8 cellular contexts compared by ENCODE assay signal in the genomic region with DNA sequence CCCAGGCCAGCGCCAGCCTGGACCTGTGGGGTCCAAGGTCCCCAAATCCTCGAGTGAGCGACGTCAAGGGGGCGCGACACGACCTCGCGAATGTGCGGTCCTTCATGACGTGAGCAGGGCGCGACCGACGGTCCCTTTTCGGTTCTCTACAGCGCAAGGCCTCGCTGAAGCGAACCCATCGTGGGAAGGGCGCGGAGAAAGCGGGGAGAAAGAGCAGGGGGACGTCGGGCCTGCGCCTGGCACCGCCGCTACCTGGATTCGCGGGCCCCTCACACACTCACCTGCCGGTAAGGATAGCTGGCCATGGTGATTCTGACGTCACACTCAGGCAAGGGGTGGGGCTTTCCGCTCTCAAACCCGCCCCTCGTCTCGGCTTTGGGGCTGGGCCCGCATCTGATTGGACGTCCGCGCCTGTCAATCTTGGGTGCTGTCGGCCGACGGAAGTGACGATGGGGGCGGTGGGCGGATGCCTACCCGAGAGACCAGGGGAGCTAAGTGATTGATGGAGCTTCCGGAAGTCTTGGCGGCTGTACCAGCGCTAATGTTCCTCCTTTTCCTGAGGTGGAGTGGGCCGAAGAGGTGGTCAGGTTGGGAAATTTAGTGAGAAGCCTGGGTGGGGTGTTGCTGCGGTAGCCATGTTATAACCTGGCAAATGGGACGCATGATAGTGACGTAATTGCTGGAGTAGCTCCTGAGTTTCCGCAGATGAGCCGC.
A peak's percentile ranks its signal among the peaks of the same experiment; 100 is the strongest.
DNase-seq lines count a peak whose midpoint lies in the region; ATAC-seq lines count a peak whose summit lies in the region.

A gene with protein sequence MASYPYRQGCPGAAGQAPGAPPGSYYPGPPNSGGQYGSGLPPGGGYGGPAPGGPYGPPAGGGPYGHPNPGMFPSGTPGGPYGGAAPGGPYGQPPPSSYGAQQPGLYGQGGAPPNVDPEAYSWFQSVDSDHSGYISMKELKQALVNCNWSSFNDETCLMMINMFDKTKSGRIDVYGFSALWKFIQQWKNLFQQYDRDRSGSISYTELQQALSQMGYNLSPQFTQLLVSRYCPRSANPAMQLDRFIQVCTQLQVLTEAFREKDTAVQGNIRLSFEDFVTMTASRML (minus strand): TSS at position 317 of the 714 bp plus-strand sequence. CDS start 12 bp downstream, at position 305.

- DNase-seq in NCI-H748 treated with DMSO at 0.1 percent for 48 hours (lab: John Stamatoyannopoulos, UW) (peak; percentile 98), dedifferentiated amniotic fluid mesenchymal stem cell (ENCODE audit: extremely low spot score) (peak; percentile 99), left kidney (ENCODE audit: low read depth, low spot score) (peak; percentile 99)
- DNase-seq in activated CD4-positive, alpha-beta T cell treated with anti-CD3 and anti-CD28 coated beads, Interleukin-2, amount 50 U/mL, for 24 hours (ENCODE audit: low read depth in 1 of 2, low spot score in 1 of 2) = peak; percentile 99
- peak; percentile 99 to 100 for DNase-seq in stimulated activated CD4-positive, alpha-beta T cell treated with anti-CD3 and anti-CD28 coated beads, Interleukin-2, amount 100 ng/mL, for 24 hours

- peak within 1 kb of the TSS; percentile 75 to 92 (median 84) for H3K4me3 ChIP-seq in BLaER1 treated with 17β-estradiol and CSF1 and Interleukin-3, amounts not matched to agents 10 nM and 100 nM

- peak; percentile 94 for ATAC-seq in GM19351 (IDR thresholded peaks at IDR 0.05; ENCODE audit: unreplicated experiment)
- peak; percentile 91 for ATAC-seq in HG03521 (IDR thresholded peaks at IDR 0.05; ENCODE audit: unreplicated experiment)

- no peaks in the 10 kb centered on the region for H3K27me3 ChIP-seq in BLaER1 treated with 17β-estradiol and CSF1 and Interleukin-3, amounts not matched to agents 10 nM and 100 nM

- H3K4me2 ChIP-seq in BLaER1 treated with 17β-estradiol and CSF1 and Interleukin-3, amounts not matched to agents 10 nM and 100 nM = peak within 1 kb of the TSS; percentile 86 to 98 (median 96)

- H3K4me1 ChIP-seq in BLaER1 treated with 17β-estradiol and CSF1 and Interleukin-3, amounts not matched to agents 10 nM and 100 nM = peaks cover 36 to 50% (median 43%) of the 10 kb centered on the region in 10 experiments

- peaks cover 0 to 29% (median 9%) of the 10 kb centered on the region in 11 experiments; a peak in 7 of 22 replicates for H3K36me3 ChIP-seq in BLaER1 treated with 17β-estradiol and CSF1 and Interleukin-3, amounts not matched to agents 10 nM and 100 nM

- H3K9me3 ChIP-seq in BLaER1 treated with 17β-estradiol and CSF1 and Interleukin-3, amounts not matched to agents 10 nM and 100 nM (replicated peaks in 1 of 11) = no peaks in the 10 kb centered on the region

- H3K27ac ChIP-seq in BLaER1 treated with 17β-estradiol and CSF1 and Interleukin-3, amounts not matched to agents 10 nM and 100 nM = peak within 1 kb of the TSS; percentile 89 to 99 (median 94)

- peaks cover 9 to 21% (median 12%) of the 10 kb centered on the region in 11 experiments; a peak in 17 of 22 replicates for H4K20me1 ChIP-seq in BLaER1 treated with 17β-estradiol and CSF1 and Interleukin-3, amounts not matched to agents 10 nM and 100 nM

- H3K9ac ChIP-seq in BLaER1 treated with 17β-estradiol and CSF1 and Interleukin-3, amounts not matched to agents 10 nM and 100 nM = peak within 1 kb of the TSS; percentile 87 to 97 (median 91)

Comparison
In these comparisons a context has a peak if more than half of its experiments do, and no peak if none do; other contexts are left out.
1. Peak in every context shown above with its lines: DNase-seq, ATAC-seq, H3K4me3 ChIP-seq and H3K27ac ChIP-seq.